19 cellular contexts compared by ENCODE assay signal in the genomic region with DNA sequence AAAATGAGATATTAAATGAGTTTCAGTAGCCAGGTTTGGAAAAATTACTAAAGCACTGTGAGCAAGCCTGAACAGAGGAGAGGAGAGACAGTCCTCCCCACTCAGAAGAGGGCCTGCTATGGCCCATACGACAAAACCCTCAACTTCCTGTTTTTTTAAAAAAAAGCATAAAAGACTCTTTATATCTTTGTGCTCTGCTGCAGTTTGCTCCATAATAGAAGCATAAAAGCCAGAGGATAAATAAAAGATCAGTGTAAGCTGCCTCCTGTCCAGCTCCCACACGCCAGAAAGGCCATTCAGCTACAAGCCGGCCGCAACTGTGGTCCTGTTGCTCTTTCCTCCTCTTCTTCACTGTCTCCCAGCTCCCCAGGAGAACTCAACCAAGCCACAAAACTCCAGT. TPM values are rescaled to one million over a fixed set of nuclear protein-coding genes. Genes with fewer than 3 reads are reported as not detected.
DNase-seq lines count a peak whose midpoint lies in the region; ATAC-seq and TF ChIP-seq lines count a peak whose summit lies in the region.
"Had no signal": no experiment of that assay in that cellular context is flagged by ENCODE, and none has a peak within 500 bp of the region (broad histone marks: within the 10 kb centered on the region; RNA-seq: fewer than 3 reads in every experiment).

No MANE protein-coding gene starts in this region.

- intact Hi-C loops in CD8-positive, alpha-beta T cell (cut with DNase I, micrococcal nuclease): no loop called here

- H3K4me3 ChIP-seq in CD8-positive, alpha-beta T cell (ENCODE audit: low read depth, low read length): no peak overlapping the region
- H3K4me3 ChIP-seq: esophagus squamous epithelium, left lung, right atrium auricular region, testis had no signal

- H3K27me3 ChIP-seq in CD8-positive, alpha-beta T cell (ENCODE audit: insufficient read depth, low read length): no peaks in the 10 kb centered on the region
- H3K27me3 ChIP-seq: esophagus squamous epithelium, left lung, right atrium auricular region, testis had no signal

- H3K27ac ChIP-seq in CD8-positive, alpha-beta T cell (ENCODE audit: low read depth, low read length): no peak overlapping the region
- H3K27ac ChIP-seq: esophagus squamous epithelium, left lung had no signal

- no peaks in the 10 kb centered on the region for H3K27me3 Mint-ChIP-seq in CD8-positive, alpha-beta T cell (ENCODE audit: low read depth)
- no peaks in the 10 kb centered on the region for H3K27me3 Mint-ChIP-seq in T-helper 17 cell
- H3K27me3 Mint-ChIP-seq: activated CD4-positive, alpha-beta T cell treated with anti-CD3 and anti-CD28 coated beads, Interleukin-2, amount 10 ng/mL, durations not matched to agents 7 days and 5 days had no signal

- peak overlapping the region; percentile 57 for H3K27ac Mint-ChIP-seq in CD8-positive, alpha-beta T cell
- peak overlapping the region; percentile 29 for H3K27ac Mint-ChIP-seq in T-helper 17 cell
- H3K27ac Mint-ChIP-seq: activated CD4-positive, alpha-beta T cell treated with anti-CD3 and anti-CD28 coated beads, Interleukin-2, amount 10 ng/mL, durations not matched to agents 7 days and 5 days had no signal

- peaks cover 8% of the 10 kb centered on the region for H3K4me1 ChIP-seq in CD8-positive, alpha-beta T cell (ENCODE audit: insufficient read depth, low read length)
- H3K4me1 ChIP-seq: left lung, testis had no signal

- POLR2A ChIA-PET in CD8-positive, alpha-beta T cell (lab: Charles Lee): interaction anchor here (0.6 kb wide), 1 partner anchor 607 kb away, joined by 3 read pairs; no protein-coding TSS in a partner anchor

- no peaks in the 10 kb centered on the region for H3K9me3 Mint-ChIP-seq in CD8-positive, alpha-beta T cell
- H3K9me3 Mint-ChIP-seq: activated CD4-positive, alpha-beta T cell treated with anti-CD3 and anti-CD28 coated beads, Interleukin-2, amount 10 ng/mL, durations not matched to agents 7 days and 5 days had no signal

- ATAC-seq in CD8-positive, alpha-beta T cell: no peak
- no peak for ATAC-seq in T-helper 17 cell
- ATAC-seq: left lung had no signal

- no peak overlapping the region for H3K4me3 Mint-ChIP-seq in CD8-positive, alpha-beta T cell
- peak overlapping the region; percentile 31 for H3K4me3 Mint-ChIP-seq in T-helper 17 cell
- H3K4me3 Mint-ChIP-seq: activated CD4-positive, alpha-beta T cell treated with anti-CD3 and anti-CD28 coated beads, Interleukin-2, amount 10 ng/mL, durations not matched to agents 7 days and 5 days had no signal

- no peak for TF ChIP-seq CTCF in CD8-positive, alpha-beta T cell (IDR thresholded peaks at IDR 0.05)

- no peaks in the 10 kb centered on the region for H3K9me3 ChIP-seq in CD8-positive, alpha-beta T cell (ENCODE audit: low read length)
- H3K9me3 ChIP-seq in T-helper 17 cell (ENCODE audit: control insufficient read depth, low read length, poor library complexity, severe bottlenecking): no peaks in the 10 kb centered on the region
- H3K9me3 ChIP-seq: esophagus squamous epithelium, left lung, right atrium auricular region, SK-N-SH, testis had no signal

- CTCF ChIA-PET in CD8-positive, alpha-beta T cell (lab: Charles Lee): interaction anchor here (1.0 to 1.2 kb wide), 2 partner anchors 31 to 55 kb away, joined by 3 read pairs; no protein-coding TSS in a partner anchor

- H3K4me1 Mint-ChIP-seq in CD8-positive, alpha-beta T cell (ENCODE audit: low read depth): peaks cover 18% of the 10 kb centered on the region
- H3K4me1 Mint-ChIP-seq in T-helper 17 cell: peaks cover 9% of the 10 kb centered on the region

- DNase-seq in CD8-positive, alpha-beta T cell: peak in 1 of 7 experiments; percentile 45
- DNase-seq in MV-4-11 (lab: John Stamatoyannopoulos, UW) (peak; percentile 78), T-helper 17 cell (no peak), pons (ENCODE audit: low spot score) (peak; percentile 45), islet precursor cell (no peak), NCI-H526 (lab: John Stamatoyannopoulos, UW) (no peak), occipital lobe (lab: John Stamatoyannopoulos, UW) (no peak)
- no peak for DNase-seq in activated CD8-positive, alpha-beta memory T cell treated with anti-CD3 and anti-CD28 coated beads for 24 hours
- DNase-seq: activated CD4-positive, alpha-beta T cell treated with anti-CD3 and anti-CD28 coated beads, Interleukin-2, amount 10 ng/mL, durations not matched to agents 7 days and 5 days; amygdala; caudate nucleus; esophagus squamous epithelium; left lung; NCI-H1436 treated with DMSO at 0.1 percent for 48 hours; NCI-H2171 treated with DMSO at 0.1 percent for 48 hours; SK-N-SH; stimulated activated CD4-positive, alpha-beta T cell treated with anti-CD3 and anti-CD28 coated beads, Interleukin-15, amount 100 ng/mL, for 24 hours; testis had no signal

- H3K36me3 Mint-ChIP-seq in CD8-positive, alpha-beta T cell: no peaks in the 10 kb centered on the region
- H3K36me3 Mint-ChIP-seq in T-helper 17 cell (ENCODE audit: low read depth): no peaks in the 10 kb centered on the region

- no peaks in the 10 kb centered on the region for H3K36me3 ChIP-seq in CD8-positive, alpha-beta T cell (ENCODE audit: insufficient read depth, low read length)

RNA-seq across cellular contexts. Expression of gene NID1, which starts 37.8 kb away (rescaled TPM):
- not detected for total RNA-seq in CD8-positive, alpha-beta T cell
- total RNA-seq in T-helper 17 cell (1 to 10 TPM in 1 of 2 donors, under 1 TPM in 1; 0.45 to 2.6 TPM), occipital lobe (17.6 TPM)

Comparison
In these comparisons a context has a peak if more than half of its experiments do, and no peak if none do; other contexts are left out.
1. DNase-seq: peak in MV-4-11 (single experiment) and pons (single experiment); none in T-helper 17 cell (0 of 3), islet precursor cell (single experiment), activated CD8-positive, alpha-beta memory T cell treated with anti-CD3 and anti-CD28 coated beads for 24 hours (single experiment), NCI-H526 (0 of 2) and occipital lobe (single experiment).